Comparison of ENCODE assay signal across 1 cellular context in the genomic region with DNA sequence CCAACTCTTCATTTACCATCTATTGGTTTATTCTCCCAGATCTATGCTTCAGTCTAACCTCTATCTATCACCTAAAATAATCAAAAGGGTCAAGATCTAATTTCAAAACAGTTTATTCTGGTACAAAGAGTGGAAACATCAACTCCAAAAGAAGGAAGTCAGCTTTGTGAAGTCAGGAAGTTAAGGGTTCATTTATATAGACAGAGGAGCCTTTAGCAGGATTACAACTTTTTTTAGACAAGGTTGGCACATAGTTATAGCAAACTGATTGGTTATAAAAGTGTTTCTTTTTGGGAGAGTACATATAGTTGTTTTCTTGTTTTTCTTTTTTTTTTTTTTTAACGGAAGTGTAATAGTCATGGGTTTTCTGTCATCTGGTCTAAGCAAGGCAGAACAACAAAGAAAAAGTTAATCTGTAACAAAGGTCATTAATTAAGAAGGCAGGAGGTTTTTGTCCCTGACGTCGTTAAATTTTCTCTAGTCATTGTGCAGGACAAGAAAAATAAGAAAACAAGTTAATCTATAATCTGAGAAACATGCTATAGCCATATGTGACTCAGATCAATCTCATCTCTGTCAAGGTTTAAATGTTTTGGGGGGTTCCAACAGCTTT.
TF ChIP-seq lines count a peak whose summit lies in the region.

No MANE protein-coding gene starts in this region.

TF ChIP-seq in GM12878, 131 proteins besides CTCF, POLR2A, EP300 and RAD21 (continues in another document):
- TF ChIP-seq STAT3 (IDR thresholded peaks at IDR 0.05; ENCODE audit: low read depth, low read length): no peak
- TF ChIP-seq DPF2 (IDR thresholded peaks at IDR 0.05): 0 out of 2 replicates have a peak, but pooled peaks have one; percentile 35
- no peak for TF ChIP-seq POLR2AphosphoS2 (IDR thresholded peaks at IDR 0.05; ENCODE audit: low read depth, low read length)
- no peak for TF ChIP-seq TCF12 (IDR thresholded peaks at IDR 0.05; ENCODE audit: low read depth, low read length)
- TF ChIP-seq JUNB (IDR thresholded peaks at IDR 0.05): no peak
- TF ChIP-seq NFXL1 (IDR thresholded peaks at IDR 0.05; ENCODE audit: borderline replicate concordance): no peak
- TF ChIP-seq RFX5 (IDR thresholded peaks at IDR 0.05; ENCODE audit: low read depth, low read length): no peak
- TF ChIP-seq ZNF207 (IDR thresholded peaks at IDR 0.05; ENCODE audit: borderline replicate concordance): no peak
- peak; percentile 25; the same call in 1 of the 2 replicates for TF ChIP-seq SPI1 (IDR thresholded peaks at IDR 0.05; ENCODE audit: borderline replicate concordance, insufficient read depth, low read depth, low read length)
- TF ChIP-seq BRCA1 (IDR thresholded peaks at IDR 0.05; ENCODE audit: low read depth, low read length): no peak
- no peak for TF ChIP-seq NFIC (IDR thresholded peaks at IDR 0.05; ENCODE audit: low read depth, low read length)
- TF ChIP-seq, protein P1, sequence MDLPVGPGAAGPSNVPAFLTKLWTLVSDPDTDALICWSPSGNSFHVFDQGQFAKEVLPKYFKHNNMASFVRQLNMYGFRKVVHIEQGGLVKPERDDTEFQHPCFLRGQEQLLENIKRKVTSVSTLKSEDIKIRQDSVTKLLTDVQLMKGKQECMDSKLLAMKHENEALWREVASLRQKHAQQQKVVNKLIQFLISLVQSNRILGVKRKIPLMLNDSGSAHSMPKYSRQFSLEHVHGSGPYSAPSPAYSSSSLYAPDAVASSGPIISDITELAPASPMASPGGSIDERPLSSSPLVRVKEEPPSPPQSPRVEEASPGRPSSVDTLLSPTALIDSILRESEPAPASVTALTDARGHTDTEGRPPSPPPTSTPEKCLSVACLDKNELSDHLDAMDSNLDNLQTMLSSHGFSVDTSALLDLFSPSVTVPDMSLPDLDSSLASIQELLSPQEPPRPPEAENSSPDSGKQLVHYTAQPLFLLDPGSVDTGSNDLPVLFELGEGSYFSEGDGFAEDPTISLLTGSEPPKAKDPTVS (IDR thresholded peaks at IDR 0.05; ENCODE audit: low read depth, low read length): no peak
- TF ChIP-seq NR2F1 (conservative IDR thresholded peaks at IDR 0.05): peak; percentile 68; the same call in 1 of the 2 replicates
- TF ChIP-seq SMC3 (IDR thresholded peaks at IDR 0.05; ENCODE audit: borderline replicate concordance, low read length): no peak
- TF ChIP-seq YBX1 (IDR thresholded peaks at IDR 0.05): no peak
- TF ChIP-seq ESRRA (IDR thresholded peaks at IDR 0.05; ENCODE audit: low read length): no peak
- TF ChIP-seq LARP7 (IDR thresholded peaks at IDR 0.05): no peak
- TF ChIP-seq KLF5 (IDR thresholded peaks at IDR 0.05; ENCODE audit: partially characterized antibody): no peak
- TF ChIP-seq SUZ12 (IDR thresholded peaks at IDR 0.05; ENCODE audit: unreplicated experiment): no peak
- no peak for TF ChIP-seq CEBPB (IDR thresholded peaks at IDR 0.05; ENCODE audit: borderline replicate concordance in 1 of 2, low read depth in 2 of 2, low read length in 2 of 2)
- TF ChIP-seq, protein P2, sequence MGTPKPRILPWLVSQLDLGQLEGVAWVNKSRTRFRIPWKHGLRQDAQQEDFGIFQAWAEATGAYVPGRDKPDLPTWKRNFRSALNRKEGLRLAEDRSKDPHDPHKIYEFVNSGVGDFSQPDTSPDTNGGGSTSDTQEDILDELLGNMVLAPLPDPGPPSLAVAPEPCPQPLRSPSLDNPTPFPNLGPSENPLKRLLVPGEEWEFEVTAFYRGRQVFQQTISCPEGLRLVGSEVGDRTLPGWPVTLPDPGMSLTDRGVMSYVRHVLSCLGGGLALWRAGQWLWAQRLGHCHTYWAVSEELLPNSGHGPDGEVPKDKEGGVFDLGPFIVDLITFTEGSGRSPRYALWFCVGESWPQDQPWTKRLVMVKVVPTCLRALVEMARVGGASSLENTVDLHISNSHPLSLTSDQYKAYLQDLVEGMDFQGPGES (IDR thresholded peaks at IDR 0.05): no peak
- no peak for TF ChIP-seq IRF4 (IDR thresholded peaks at IDR 0.05; ENCODE audit: low read depth, low read length)
- TF ChIP-seq ZNF274 (IDR thresholded peaks at IDR 0.05; ENCODE audit: insufficient read depth, insufficient read length): no peak
- TF ChIP-seq TCF3 (IDR thresholded peaks at IDR 0.05; ENCODE audit: borderline replicate concordance, insufficient read depth, low read depth, low read length): no peak
- TF ChIP-seq FOXM1 (IDR thresholded peaks at IDR 0.05; ENCODE audit: low read depth, low read length): no peak
- TF ChIP-seq, protein P3, sequence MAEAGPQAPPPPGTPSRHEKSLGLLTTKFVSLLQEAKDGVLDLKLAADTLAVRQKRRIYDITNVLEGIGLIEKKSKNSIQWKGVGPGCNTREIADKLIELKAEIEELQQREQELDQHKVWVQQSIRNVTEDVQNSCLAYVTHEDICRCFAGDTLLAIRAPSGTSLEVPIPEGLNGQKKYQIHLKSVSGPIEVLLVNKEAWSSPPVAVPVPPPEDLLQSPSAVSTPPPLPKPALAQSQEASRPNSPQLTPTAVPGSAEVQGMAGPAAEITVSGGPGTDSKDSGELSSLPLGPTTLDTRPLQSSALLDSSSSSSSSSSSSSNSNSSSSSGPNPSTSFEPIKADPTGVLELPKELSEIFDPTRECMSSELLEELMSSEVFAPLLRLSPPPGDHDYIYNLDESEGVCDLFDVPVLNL (IDR thresholded peaks at IDR 0.05; ENCODE audit: low read depth, low read length): no peak
- 0 out of 2 replicates have a peak, but pooled peaks have one; percentile 32 for TF ChIP-seq RAD51 (IDR thresholded peaks at IDR 0.05)
- TF ChIP-seq BMI1 (IDR thresholded peaks at IDR 0.05; ENCODE audit: borderline replicate concordance): no peak
- no peak for TF ChIP-seq ZSCAN29 (IDR thresholded peaks at IDR 0.05)
- TF ChIP-seq, protein P4, sequence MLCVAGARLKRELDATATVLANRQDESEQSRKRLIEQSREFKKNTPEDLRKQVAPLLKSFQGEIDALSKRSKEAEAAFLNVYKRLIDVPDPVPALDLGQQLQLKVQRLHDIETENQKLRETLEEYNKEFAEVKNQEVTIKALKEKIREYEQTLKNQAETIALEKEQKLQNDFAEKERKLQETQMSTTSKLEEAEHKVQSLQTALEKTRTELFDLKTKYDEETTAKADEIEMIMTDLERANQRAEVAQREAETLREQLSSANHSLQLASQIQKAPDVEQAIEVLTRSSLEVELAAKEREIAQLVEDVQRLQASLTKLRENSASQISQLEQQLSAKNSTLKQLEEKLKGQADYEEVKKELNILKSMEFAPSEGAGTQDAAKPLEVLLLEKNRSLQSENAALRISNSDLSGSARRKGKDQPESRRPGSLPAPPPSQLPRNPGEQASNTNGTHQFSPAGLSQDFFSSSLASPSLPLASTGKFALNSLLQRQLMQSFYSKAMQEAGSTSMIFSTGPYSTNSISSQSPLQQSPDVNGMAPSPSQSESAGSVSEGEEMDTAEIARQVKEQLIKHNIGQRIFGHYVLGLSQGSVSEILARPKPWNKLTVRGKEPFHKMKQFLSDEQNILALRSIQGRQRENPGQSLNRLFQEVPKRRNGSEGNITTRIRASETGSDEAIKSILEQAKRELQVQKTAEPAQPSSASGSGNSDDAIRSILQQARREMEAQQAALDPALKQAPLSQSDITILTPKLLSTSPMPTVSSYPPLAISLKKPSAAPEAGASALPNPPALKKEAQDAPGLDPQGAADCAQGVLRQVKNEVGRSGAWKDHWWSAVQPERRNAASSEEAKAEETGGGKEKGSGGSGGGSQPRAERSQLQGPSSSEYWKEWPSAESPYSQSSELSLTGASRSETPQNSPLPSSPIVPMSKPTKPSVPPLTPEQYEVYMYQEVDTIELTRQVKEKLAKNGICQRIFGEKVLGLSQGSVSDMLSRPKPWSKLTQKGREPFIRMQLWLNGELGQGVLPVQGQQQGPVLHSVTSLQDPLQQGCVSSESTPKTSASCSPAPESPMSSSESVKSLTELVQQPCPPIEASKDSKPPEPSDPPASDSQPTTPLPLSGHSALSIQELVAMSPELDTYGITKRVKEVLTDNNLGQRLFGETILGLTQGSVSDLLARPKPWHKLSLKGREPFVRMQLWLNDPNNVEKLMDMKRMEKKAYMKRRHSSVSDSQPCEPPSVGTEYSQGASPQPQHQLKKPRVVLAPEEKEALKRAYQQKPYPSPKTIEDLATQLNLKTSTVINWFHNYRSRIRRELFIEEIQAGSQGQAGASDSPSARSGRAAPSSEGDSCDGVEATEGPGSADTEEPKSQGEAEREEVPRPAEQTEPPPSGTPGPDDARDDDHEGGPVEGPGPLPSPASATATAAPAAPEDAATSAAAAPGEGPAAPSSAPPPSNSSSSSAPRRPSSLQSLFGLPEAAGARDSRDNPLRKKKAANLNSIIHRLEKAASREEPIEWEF (IDR thresholded peaks at IDR 0.05; ENCODE audit: insufficient replicate concordance, low read depth, low read length): no peak
- TF ChIP-seq, protein P5, sequence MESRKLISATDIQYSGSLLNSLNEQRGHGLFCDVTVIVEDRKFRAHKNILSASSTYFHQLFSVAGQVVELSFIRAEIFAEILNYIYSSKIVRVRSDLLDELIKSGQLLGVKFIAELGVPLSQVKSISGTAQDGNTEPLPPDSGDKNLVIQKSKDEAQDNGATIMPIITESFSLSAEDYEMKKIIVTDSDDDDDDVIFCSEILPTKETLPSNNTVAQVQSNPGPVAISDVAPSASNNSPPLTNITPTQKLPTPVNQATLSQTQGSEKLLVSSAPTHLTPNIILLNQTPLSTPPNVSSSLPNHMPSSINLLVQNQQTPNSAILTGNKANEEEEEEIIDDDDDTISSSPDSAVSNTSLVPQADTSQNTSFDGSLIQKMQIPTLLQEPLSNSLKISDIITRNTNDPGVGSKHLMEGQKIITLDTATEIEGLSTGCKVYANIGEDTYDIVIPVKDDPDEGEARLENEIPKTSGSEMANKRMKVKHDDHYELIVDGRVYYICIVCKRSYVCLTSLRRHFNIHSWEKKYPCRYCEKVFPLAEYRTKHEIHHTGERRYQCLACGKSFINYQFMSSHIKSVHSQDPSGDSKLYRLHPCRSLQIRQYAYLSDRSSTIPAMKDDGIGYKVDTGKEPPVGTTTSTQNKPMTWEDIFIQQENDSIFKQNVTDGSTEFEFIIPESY (IDR thresholded peaks at IDR 0.05): no peak
- no peak for TF ChIP-seq SREBF2 (IDR thresholded peaks at IDR 0.05; ENCODE audit: low read length)
- TF ChIP-seq GABPA (IDR thresholded peaks at IDR 0.05; ENCODE audit: low read depth): no peak
- no peak for TF ChIP-seq NR2C1 (IDR thresholded peaks at IDR 0.05)
- TF ChIP-seq IKZF1 (conservative IDR thresholded peaks at IDR 0.05): no peak
- TF ChIP-seq MTA3 (IDR thresholded peaks at IDR 0.05; ENCODE audit: borderline replicate concordance, low read length): no peak
- TF ChIP-seq, protein P6, sequence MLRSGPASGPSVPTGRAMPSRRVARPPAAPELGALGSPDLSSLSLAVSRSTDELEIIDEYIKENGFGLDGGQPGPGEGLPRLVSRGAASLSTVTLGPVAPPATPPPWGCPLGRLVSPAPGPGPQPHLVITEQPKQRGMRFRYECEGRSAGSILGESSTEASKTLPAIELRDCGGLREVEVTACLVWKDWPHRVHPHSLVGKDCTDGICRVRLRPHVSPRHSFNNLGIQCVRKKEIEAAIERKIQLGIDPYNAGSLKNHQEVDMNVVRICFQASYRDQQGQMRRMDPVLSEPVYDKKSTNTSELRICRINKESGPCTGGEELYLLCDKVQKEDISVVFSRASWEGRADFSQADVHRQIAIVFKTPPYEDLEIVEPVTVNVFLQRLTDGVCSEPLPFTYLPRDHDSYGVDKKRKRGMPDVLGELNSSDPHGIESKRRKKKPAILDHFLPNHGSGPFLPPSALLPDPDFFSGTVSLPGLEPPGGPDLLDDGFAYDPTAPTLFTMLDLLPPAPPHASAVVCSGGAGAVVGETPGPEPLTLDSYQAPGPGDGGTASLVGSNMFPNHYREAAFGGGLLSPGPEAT (IDR thresholded peaks at IDR 0.05; ENCODE audit: low read depth): no peak
- TF ChIP-seq, protein P7, sequence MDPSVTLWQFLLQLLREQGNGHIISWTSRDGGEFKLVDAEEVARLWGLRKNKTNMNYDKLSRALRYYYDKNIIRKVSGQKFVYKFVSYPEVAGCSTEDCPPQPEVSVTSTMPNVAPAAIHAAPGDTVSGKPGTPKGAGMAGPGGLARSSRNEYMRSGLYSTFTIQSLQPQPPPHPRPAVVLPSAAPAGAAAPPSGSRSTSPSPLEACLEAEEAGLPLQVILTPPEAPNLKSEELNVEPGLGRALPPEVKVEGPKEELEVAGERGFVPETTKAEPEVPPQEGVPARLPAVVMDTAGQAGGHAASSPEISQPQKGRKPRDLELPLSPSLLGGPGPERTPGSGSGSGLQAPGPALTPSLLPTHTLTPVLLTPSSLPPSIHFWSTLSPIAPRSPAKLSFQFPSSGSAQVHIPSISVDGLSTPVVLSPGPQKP (IDR thresholded peaks at IDR 0.05; ENCODE audit: low read depth, low read length): no peak
- TF ChIP-seq, protein P8, sequence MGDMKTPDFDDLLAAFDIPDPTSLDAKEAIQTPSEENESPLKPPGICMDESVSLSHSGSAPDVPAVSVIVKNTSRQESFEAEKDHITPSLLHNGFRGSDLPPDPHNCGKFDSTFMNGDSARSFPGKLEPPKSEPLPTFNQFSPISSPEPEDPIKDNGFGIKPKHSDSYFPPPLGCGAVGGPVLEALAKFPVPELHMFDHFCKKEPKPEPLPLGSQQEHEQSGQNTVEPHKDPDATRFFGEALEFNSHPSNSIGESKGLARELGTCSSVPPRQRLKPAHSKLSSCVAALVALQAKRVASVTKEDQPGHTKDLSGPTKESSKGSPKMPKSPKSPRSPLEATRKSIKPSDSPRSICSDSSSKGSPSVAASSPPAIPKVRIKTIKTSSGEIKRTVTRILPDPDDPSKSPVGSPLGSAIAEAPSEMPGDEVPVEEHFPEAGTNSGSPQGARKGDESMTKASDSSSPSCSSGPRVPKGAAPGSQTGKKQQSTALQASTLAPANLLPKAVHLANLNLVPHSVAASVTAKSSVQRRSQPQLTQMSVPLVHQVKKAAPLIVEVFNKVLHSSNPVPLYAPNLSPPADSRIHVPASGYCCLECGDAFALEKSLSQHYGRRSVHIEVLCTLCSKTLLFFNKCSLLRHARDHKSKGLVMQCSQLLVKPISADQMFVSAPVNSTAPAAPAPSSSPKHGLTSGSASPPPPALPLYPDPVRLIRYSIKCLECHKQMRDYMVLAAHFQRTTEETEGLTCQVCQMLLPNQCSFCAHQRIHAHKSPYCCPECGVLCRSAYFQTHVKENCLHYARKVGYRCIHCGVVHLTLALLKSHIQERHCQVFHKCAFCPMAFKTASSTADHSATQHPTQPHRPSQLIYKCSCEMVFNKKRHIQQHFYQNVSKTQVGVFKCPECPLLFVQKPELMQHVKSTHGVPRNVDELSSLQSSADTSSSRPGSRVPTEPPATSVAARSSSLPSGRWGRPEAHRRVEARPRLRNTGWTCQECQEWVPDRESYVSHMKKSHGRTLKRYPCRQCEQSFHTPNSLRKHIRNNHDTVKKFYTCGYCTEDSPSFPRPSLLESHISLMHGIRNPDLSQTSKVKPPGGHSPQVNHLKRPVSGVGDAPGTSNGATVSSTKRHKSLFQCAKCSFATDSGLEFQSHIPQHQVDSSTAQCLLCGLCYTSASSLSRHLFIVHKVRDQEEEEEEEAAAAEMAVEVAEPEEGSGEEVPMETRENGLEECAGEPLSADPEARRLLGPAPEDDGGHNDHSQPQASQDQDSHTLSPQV (IDR thresholded peaks at IDR 0.05): no peak
- TF ChIP-seq MYC (IDR thresholded peaks at IDR 0.05; ENCODE audit: insufficient read depth, insufficient read length, insufficient replicate concordance, low read length, severe bottlenecking): no peak
- TF ChIP-seq HDGF (IDR thresholded peaks at IDR 0.05): no peak
- TF ChIP-seq CBX5 (IDR thresholded peaks at IDR 0.05; ENCODE audit: low read depth): no peak
- no peak for TF ChIP-seq GATAD2B (conservative IDR thresholded peaks at IDR 0.05; ENCODE audit: low read depth)
- TF ChIP-seq ZNF384 (IDR thresholded peaks at IDR 0.05; ENCODE audit: borderline replicate concordance, low read depth, low read length): peak; percentile 72; the same call in 1 of the 2 replicates
